Comparison of ENCODE assay signal across 8 cellular contexts in genomic region chr19:3034845-3035541, GRCh38. TPM values are rescaled to one million over a fixed set of nuclear protein-coding genes. Genes with fewer than 3 reads are reported as not detected.
A peak's percentile ranks its signal among the peaks of the same experiment; 100 is the strongest.
DNase-seq lines count a peak whose midpoint lies in the region; ATAC-seq, FAIRE-seq and TF ChIP-seq lines count a peak whose summit lies in the region.

No MANE protein-coding gene starts in this region.

- TF ChIP-seq CTCF in fibroblast of pulmonary artery (IDR thresholded peaks at IDR 0.05; ENCODE audit: low read length, missing control alignments), result no peak
- no peak for TF ChIP-seq CTCF in pancreas (IDR thresholded peaks at IDR 0.05)

- no peaks in the 10 kb centered on the region for H3K36me3 ChIP-seq in pancreas

- peaks cover 0 to 8% (median 0%) of the 10 kb centered on the region in 3 donors for H3K4me1 ChIP-seq in pancreas

- H3K9me3 ChIP-seq in pancreas, result no peaks in the 10 kb centered on the region

- ATAC-seq in activated CD8-positive, alpha-beta T cell treated with anti-CD3 and anti-CD28 coated beads, Interleukin-2, amount 10 ng/mL, durations not matched to agents 7 days and 5 days, result peak; percentile 32
- ATAC-seq in pancreas (peak in 2 of 4 donors; percentile 7 to 9), GM21526 (IDR thresholded peaks at IDR 0.05; ENCODE audit: low FRiP score, unreplicated experiment) (no peak)

- peak; percentile 53 for DNase-seq in GM03348 (ENCODE audit: low spot score)
- DNase-seq in KG1 (lab: John Stamatoyannopoulos, UW), result peak; percentile 42
- DNase-seq in activated CD8-positive, alpha-beta T cell treated with anti-CD3 and anti-CD28 coated beads, Interleukin-2, amount 10 ng/mL, durations not matched to agents 7 days and 5 days, result peak; percentile 68
- peak; percentile 43 for DNase-seq in fibroblast of pulmonary artery (ENCODE audit: low read depth)
- DNase-seq in pancreas, result peak in 2 of 6 donors; percentile 37 to 44
- DNase-seq in NCI-H1436 treated with DMSO at 0.1 percent for 48 hours (lab: John Stamatoyannopoulos, UW), result no peak
- DNase-seq in DMS153 (lab: John Stamatoyannopoulos, UW), result no peak

- H3K4me3 ChIP-seq in fibroblast of pulmonary artery (replicated peaks; ENCODE audit: low read depth, low read length), result peak overlapping the region; percentile 63
- H3K4me3 ChIP-seq in pancreas, result peak overlapping the region in 3 of 4 donors; percentile 12 to 47 (median 43)

- CTCF ChIA-PET in activated CD8-positive, alpha-beta T cell treated with anti-CD3 and anti-CD28 coated beads, Interleukin-2, amount 10 ng/mL, durations not matched to agents 7 days and 5 days (lab: Charles Lee), result interaction anchor here (0.7 to 2.9 kb wide), 9 partner anchors 8 to 250 kb away, joined by 3 to 19 read pairs (median 6); partner anchors contain the start of gene THOP1

- intact Hi-C loops in pancreas (cut with DNase I), result no loop called here

- POLR2A ChIA-PET in activated CD8-positive, alpha-beta T cell treated with anti-CD3 and anti-CD28 coated beads, Interleukin-2, amount 10 ng/mL, durations not matched to agents 7 days and 5 days (lab: Charles Lee), result interaction anchor here (0.5 to 3.4 kb wide), 6 partner anchors 17 to 559 kb away, joined by 3 to 23 read pairs (median 5); partner anchors contain the start of gene TLE5

- no peak for FAIRE-seq in pancreas (lab: Jason Lieb, UNC)

- H3K9me3 Mint-ChIP-seq in activated CD8-positive, alpha-beta T cell treated with anti-CD3 and anti-CD28 coated beads, Interleukin-2, amount 10 ng/mL, durations not matched to agents 7 days and 5 days (ENCODE audit: insufficient read depth), result no peaks in the 10 kb centered on the region

- H3K27ac Mint-ChIP-seq in activated CD8-positive, alpha-beta T cell treated with anti-CD3 and anti-CD28 coated beads, Interleukin-2, amount 10 ng/mL, durations not matched to agents 7 days and 5 days, result peak overlapping the region; percentile 95

- H3K4me3 Mint-ChIP-seq in activated CD8-positive, alpha-beta T cell treated with anti-CD3 and anti-CD28 coated beads, Interleukin-2, amount 10 ng/mL, durations not matched to agents 7 days and 5 days, result peak overlapping the region; percentile 87

- no peaks in the 10 kb centered on the region for H3K27me3 ChIP-seq in pancreas

- H3K27ac ChIP-seq in pancreas, result peak overlapping the region; percentile 53 to 90 (median 80)

- H3K4me1 Mint-ChIP-seq in activated CD8-positive, alpha-beta T cell treated with anti-CD3 and anti-CD28 coated beads, Interleukin-2, amount 10 ng/mL, durations not matched to agents 7 days and 5 days (ENCODE audit: low read depth), result peaks cover 32% of the 10 kb centered on the region

- peaks cover 36% of the 10 kb centered on the region for H3K27me3 Mint-ChIP-seq in activated CD8-positive, alpha-beta T cell treated with anti-CD3 and anti-CD28 coated beads, Interleukin-2, amount 10 ng/mL, durations not matched to agents 7 days and 5 days (ENCODE audit: low read depth)

- no peaks in the 10 kb centered on the region for H3K36me3 Mint-ChIP-seq in activated CD8-positive, alpha-beta T cell treated with anti-CD3 and anti-CD28 coated beads, Interleukin-2, amount 10 ng/mL, durations not matched to agents 7 days and 5 days (ENCODE audit: low read depth)

- 2 to 5% methylated on average over 22 to 23 of the region's 23 CpGs for WGBS in pancreas, 2 donors

RNA-seq across cellular contexts. Expression of gene TLE2, which starts 5.9 kb away (rescaled TPM):
- total RNA-seq in activated CD8-positive, alpha-beta T cell treated with anti-CD3 and anti-CD28 coated beads, Interleukin-2, amount 10 ng/mL, durations not matched to agents 7 days and 5 days, result under 1 TPM; 0.24 to 0.57 TPM
- total RNA-seq in pancreas, result 10 to 100 TPM; 16.4 to 38.0 (median 21.8) TPM
- 10 to 100 TPM; 72.6 to 81.9 TPM for polyA plus RNA-seq in pancreas

RNA-seq across cellular contexts. Expression of gene TLE5, which starts 27.3 kb away (rescaled TPM):
- 100 to 1,000 TPM; 635 to 655 TPM for total RNA-seq in activated CD8-positive, alpha-beta T cell treated with anti-CD3 and anti-CD28 coated beads, Interleukin-2, amount 10 ng/mL, durations not matched to agents 7 days and 5 days
- 100 to 1,000 TPM; 165 to 250 (median 204) TPM for total RNA-seq in pancreas
- 100 to 1,000 TPM; 539 to 573 TPM for polyA plus RNA-seq in pancreas

RNA-seq across cellular contexts. Expression of gene TLE6, which starts 57.6 kb away (rescaled TPM):
- 1 to 10 TPM; 2.0 to 2.7 TPM for total RNA-seq in activated CD8-positive, alpha-beta T cell treated with anti-CD3 and anti-CD28 coated beads, Interleukin-2, amount 10 ng/mL, durations not matched to agents 7 days and 5 days
- 1 to 10 TPM in 4 of 6 donors, under 1 TPM in 2; 0.97 to 1.6 (median 1.1) TPM for total RNA-seq in pancreas
- polyA plus RNA-seq in pancreas, result 1 to 10 TPM; 6.7 to 8.5 TPM

RNA-seq across cellular contexts. Expression of gene GNA11, which starts 59.2 kb away (rescaled TPM):
- total RNA-seq in activated CD8-positive, alpha-beta T cell treated with anti-CD3 and anti-CD28 coated beads, Interleukin-2, amount 10 ng/mL, durations not matched to agents 7 days and 5 days, result under 1 TPM; 0.08 to 0.71 TPM
- 10 to 100 TPM; 17.4 to 28.0 (median 23.6) TPM for total RNA-seq in pancreas
- 10 to 100 TPM; 25.6 to 28.4 TPM for polyA plus RNA-seq in pancreas

Comparison
In these comparisons a context has a peak if more than half of its experiments do, and no peak if none do; other contexts are left out.
1. DNase-seq: peak in GM03348 (single experiment), KG1 (single experiment), activated CD8-positive, alpha-beta T cell treated with anti-CD3 and anti-CD28 coated beads, Interleukin-2, amount 10 ng/mL, durations not matched to agents 7 days and 5 days (single experiment) and fibroblast of pulmonary artery (single experiment); none in NCI-H1436 treated with DMSO at 0.1 percent for 48 hours (single experiment) and DMS153 (single experiment).
2. RNA of gene TLE2, which starts 5.9 kb away (total RNA-seq): 16.4 to 38.0 TPM in pancreas; 0.24 to 0.57 TPM in activated CD8-positive, alpha-beta T cell treated with anti-CD3 and anti-CD28 coated beads, Interleukin-2, amount 10 ng/mL, durations not matched to agents 7 days and 5 days; every median in the first group is over 10 times any median in the second.